12 cellular contexts compared by ENCODE assay signal in the genomic region with DNA sequence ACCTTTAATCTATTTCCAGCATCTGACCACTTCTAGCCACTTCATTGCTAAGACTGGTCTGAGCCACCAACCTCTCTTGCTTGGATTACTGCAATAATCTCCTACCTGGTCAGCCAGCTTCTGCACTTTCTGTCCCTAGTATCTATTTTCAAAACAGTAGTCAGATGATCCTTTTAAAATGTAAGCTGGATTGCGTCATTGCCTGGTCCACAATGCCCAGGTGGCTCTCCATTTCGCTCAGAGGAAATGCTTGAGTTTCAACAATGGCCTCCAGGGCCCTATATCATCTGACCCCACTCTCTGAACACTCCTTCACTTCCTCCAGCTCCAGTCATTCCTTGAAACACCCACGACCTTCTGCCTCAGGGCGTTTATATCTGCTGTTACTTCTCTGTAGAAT. TPM values are rescaled to one million over a fixed set of nuclear protein-coding genes. Genes with fewer than 3 reads are reported as not detected.
DNase-seq lines count a peak whose midpoint lies in the region; ATAC-seq and TF ChIP-seq lines count a peak whose summit lies in the region.
"Had no signal": no experiment of that assay in that cellular context is flagged by ENCODE, and none has a peak within 500 bp of the region (broad histone marks: within the 10 kb centered on the region; RNA-seq: fewer than 3 reads in every experiment).

No MANE protein-coding gene starts in this region.

- H3K4me3 ChIP-seq in psoas muscle (peak overlapping the region; percentile 13), vagina (no peak overlapping the region)
- H3K4me3 ChIP-seq: cardiac muscle cell had no signal

- H3K27ac ChIP-seq in psoas muscle (peak overlapping the region; percentile 53), vagina (no peak overlapping the region)
- H3K27ac ChIP-seq: cardiac muscle cell, VCaP had no signal

- peak; percentile 56 for ATAC-seq in GM19025 (IDR thresholded peaks at IDR 0.05; ENCODE audit: low read depth, unreplicated experiment)
- ATAC-seq in HG02678 (IDR thresholded peaks at IDR 0.05; ENCODE audit: unreplicated experiment), result peak; percentile 64
- peak in 2 of 4 donors; percentile 4 to 22 for ATAC-seq in psoas muscle

- DNase-seq in NCI-H2029 treated with DMSO at 0.1 percent for 48 hours (lab: John Stamatoyannopoulos, UW) (peak; percentile 95), psoas muscle (no peak), vagina (ENCODE audit: extremely low spot score in 2 of 2) (no peak), NCI-H774 (lab: John Stamatoyannopoulos, UW) (no peak), NCI-H1436 (lab: John Stamatoyannopoulos, UW) (no peak)
- DNase-seq: DND-41, NCI-H1417 treated with DMSO at 0.1 percent for 48 hours had no signal

- intact Hi-C loops in psoas muscle (cut with DNase I) (loop anchor here in 1 of 2 donors (10.0 kb wide), 1 partner anchor 1532 kb away; no protein-coding TSS in a partner anchor), vagina (cut with DNase I) (no loop called here)

- WGBS in psoas muscle, 3 donors, result 29 to 52% (median 29%) methylated on average over 4 of the region's 4 CpGs

- TF ChIP-seq POLR2A in vagina (IDR thresholded peaks at IDR 0.05), result no peak

- H3K36me3 ChIP-seq in psoas muscle (ENCODE audit: insufficient read depth in 1 of 2, low read depth in 1 of 2) (no peaks in the 10 kb centered on the region), vagina (no peaks in the 10 kb centered on the region)
- H3K36me3 ChIP-seq: cardiac muscle cell had no signal

- H3K4me1 ChIP-seq in psoas muscle (peaks cover 40% of the 10 kb centered on the region), vagina (peaks cover 17% of the 10 kb centered on the region)

- no peak for TF ChIP-seq CTCF in psoas muscle (IDR thresholded peaks at IDR 0.05)
- TF ChIP-seq CTCF in vagina (IDR thresholded peaks at IDR 0.05), result no peak

- H3K9me3 ChIP-seq in psoas muscle (no peaks in the 10 kb centered on the region), vagina (no peaks in the 10 kb centered on the region)

- H3K27me3 ChIP-seq in psoas muscle (ENCODE audit: insufficient read depth in 3 of 3, low read length in 2 of 3) (no peaks in the 10 kb centered on the region), vagina (no peaks in the 10 kb centered on the region)
- H3K27me3 ChIP-seq: cardiac muscle cell had no signal

RNA-seq across cellular contexts. Expression of gene FYB2, which starts 2.3 kb away (rescaled TPM):
- 1 to 10 TPM in 2 of 4 donors, under 1 TPM in 2; 0.67 to 1.3 (median 1.1) TPM for total RNA-seq in psoas muscle
- polyA plus RNA-seq in psoas muscle, result 1 to 10 TPM in 1 of 3 donors, under 1 TPM in 1, not detected in 1; 0.48 to 2.6 TPM
- not detected for total RNA-seq in vagina
- total RNA-seq: fibroblast of lung had no signal
- polyA plus RNA-seq: fibroblast of lung had no signal

RNA-seq across cellular contexts. Expression of gene C8A, which starts 37.7 kb away (rescaled TPM):
- total RNA-seq in psoas muscle, result not detected
- not detected for polyA plus RNA-seq in psoas muscle
- total RNA-seq in vagina, result not detected
- total RNA-seq: cardiac muscle cell, fibroblast of lung had no signal
- polyA plus RNA-seq: cardiac muscle cell, fibroblast of lung had no signal
